23 cellular contexts compared by ENCODE assay signal in genomic region chr2:36912692-36913091, GRCh38. TPM values are rescaled to one million over a fixed set of nuclear protein-coding genes. Genes with fewer than 3 reads are reported as not detected.
DNase-seq lines count a peak whose midpoint lies in the region; ATAC-seq and TF ChIP-seq lines count a peak whose summit lies in the region.
"Had no signal": no experiment of that assay in that cellular context is flagged by ENCODE, and none has a peak within 500 bp of the region (broad histone marks: within the 10 kb centered on the region; RNA-seq: fewer than 3 reads in every experiment).

No MANE protein-coding gene starts in this region.

- peaks cover 7% of the 10 kb centered on the region for H3K36me3 ChIP-seq in MG63

- no peak overlapping the region for H3K4me3 ChIP-seq in MG63
- H3K4me3 ChIP-seq: dorsolateral prefrontal cortex, K562, spleen had no signal

- TF ChIP-seq CTCF in foreskin keratinocyte (conservative IDR thresholded peaks at IDR 0.05) = no peak

- intact Hi-C loops in cardiac septum (cut with DNase I) = no loop called here

- H3K9me3 ChIP-seq in MG63 = no peaks in the 10 kb centered on the region
- H3K9me3 ChIP-seq: spleen had no signal

- no peaks in the 10 kb centered on the region for H3K27me3 ChIP-seq in foreskin keratinocyte
- no peaks in the 10 kb centered on the region for H3K27me3 ChIP-seq in MG63
- H3K27me3 ChIP-seq: dorsolateral prefrontal cortex, spleen had no signal

- DNase-seq in A172 (ENCODE audit: low spot score) = peak; percentile 26
- peak; percentile 76 for DNase-seq in HCEC 1CT
- DNase-seq in astrocyte of the hippocampus (ENCODE audit: low read depth, low spot score) = peak; percentile 7
- DNase-seq in foreskin keratinocyte = peak in 1 of 2 donors; percentile 27
- DNase-seq in cardiac septum (ENCODE audit: low spot score) = no peak
- no peak for DNase-seq in T1000 (lab: John Stamatoyannopoulos, UW)
- DNase-seq in MG63 = no peak
- no peak for DNase-seq in DMS 273 treated with DMSO at 0.1 percent for 48 hours (lab: John Stamatoyannopoulos, UW)
- DNase-seq: 8988T; activated CD4-positive, CD25-positive, alpha-beta regulatory T cell treated with anti-CD3 and anti-CD28 coated beads, Interleukin-2, amount 50 U/mL, for 72 hours; activated CD8-positive, alpha-beta T cell treated with anti-CD3 and anti-CD28 coated beads, Interleukin-2, amount 10 ng/mL, durations not matched to agents 7 days and 5 days; activated gamma-delta T cell; COR-L47; dorsolateral prefrontal cortex; H7; mammary epithelial cell; NCI-H1694; NCI-H748 treated with DMSO at 0.1 percent for 48 hours; spleen; stimulated activated CD4-positive, alpha-beta T cell treated with anti-CD3 and anti-CD28 coated beads, Interleukin-4, amount 100 ng/mL, for 24 hours; stimulated activated naive CD8-positive, alpha-beta T cell treated with anti-CD3 and anti-CD28 coated beads, Interleukin-15, Interleukin-2, amounts not matched to agents 100 U/mL and 50 U/mL, for 24 hours had no signal

- peak; percentile 57 for ATAC-seq in foreskin keratinocyte
- ATAC-seq: activated CD8-positive, alpha-beta T cell treated with anti-CD3 and anti-CD28 coated beads, Interleukin-2, amount 10 ng/mL, durations not matched to agents 7 days and 5 days; K562; Right ventricle myocardium inferior; stimulated activated naive CD8-positive, alpha-beta T cell treated with anti-CD3 and anti-CD28 coated beads, Interleukin-15, Interleukin-2, amounts not matched to agents 100 U/mL and 50 U/mL, for 24 hours had no signal

- no peak overlapping the region for H3K27ac ChIP-seq in foreskin keratinocyte

- H3K4me1 ChIP-seq in foreskin keratinocyte = peaks cover 12% of the 10 kb centered on the region

RNA-seq across cellular contexts. Expression of gene STRN, which starts 53.6 kb away (rescaled TPM):
- 19.4 and 26.1 TPM in 2 replicates for total RNA-seq in A172 (2014; rRNA removed; shearing (Covaris generic))
- 22.7 and 24.3 TPM in 2 replicates for total RNA-seq in foreskin keratinocyte
- 3.1 and 3.9 TPM in 2 replicates for polyA plus RNA-seq in foreskin keratinocyte
- total RNA-seq in cardiac septum = 78.0 TPM
- total RNA-seq in MG63 (2014; rRNA removed; shearing (Covaris generic); ENCODE audit: low replicate concordance) = 5.9 and 8.1 TPM in 2 replicates

Comparison
In these comparisons a context has a peak if more than half of its experiments do, and no peak if none do; other contexts are left out.
1. DNase-seq: peak in A172 (single experiment), HCEC 1CT (single experiment) and astrocyte of the hippocampus (single experiment); none in cardiac septum (single experiment), T1000 (single experiment), MG63 (single experiment) and DMS 273 treated with DMSO at 0.1 percent for 48 hours (single experiment).